8 cellular contexts compared by ENCODE assay signal in the genomic region with DNA sequence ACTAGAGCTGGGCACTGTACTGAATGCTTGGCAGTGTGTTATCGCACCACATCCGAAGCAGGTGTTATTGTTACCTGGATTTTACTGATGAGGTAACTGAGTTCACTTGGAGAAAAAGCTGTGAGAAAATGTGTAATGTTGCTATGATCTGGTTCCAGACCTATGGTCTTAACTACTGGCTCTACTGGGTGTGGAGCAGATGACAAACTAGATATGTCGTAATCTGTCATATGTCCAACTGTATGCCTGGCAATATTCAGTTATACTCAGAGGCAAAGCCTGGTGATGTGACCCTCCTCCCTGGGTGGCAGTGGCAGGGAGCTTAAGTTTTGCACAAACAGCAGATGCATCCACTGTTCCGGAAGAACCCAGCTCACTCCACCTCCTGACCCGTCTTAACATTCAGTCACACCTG. TPM values are rescaled to one million over a fixed set of nuclear protein-coding genes. Genes with fewer than 3 reads are reported as not detected.
DNase-seq lines count a peak whose midpoint lies in the region; ATAC-seq and TF ChIP-seq lines count a peak whose summit lies in the region.

No MANE protein-coding gene starts in this region.

- H3K27me3 ChIP-seq in adrenal gland (no peaks in the 10 kb centered on the region), lung (ENCODE audit: control insufficient read depth, insufficient read depth) (no peaks in the 10 kb centered on the region), upper lobe of right lung (no peaks in the 10 kb centered on the region)

- H3K4me1 ChIP-seq in adrenal gland (replicated peaks in 1 of 2), result peaks cover 35 to 46% of the 10 kb centered on the region in 2 donors
- H3K4me1 ChIP-seq in lung (ENCODE audit: control insufficient read depth in 2 of 2, insufficient read depth in 2 of 2, low read length in 2 of 2), result peaks cover 6 to 18% of the 10 kb centered on the region in 2 donors
- H3K4me1 ChIP-seq in upper lobe of right lung, result peaks cover 40% of the 10 kb centered on the region

- intact Hi-C loops in adrenal gland (cut with DNase I) (no loop called here), upper lobe of right lung (cut with DNase I) (no loop called here)

- WGBS in adrenal gland, 4 donors, result 67 to 77% (median 70%) methylated on average over 5 of the region's 5 CpGs
- 40 to 45% methylated on average over 5 of the region's 5 CpGs for WGBS in lung, 2 donors

- peak overlapping the region; percentile 46 to 99 (median 84) for H3K27ac ChIP-seq in adrenal gland
- H3K27ac ChIP-seq in lung (ENCODE audit: low read depth in 1 of 2, low read length in 1 of 2), result peak overlapping the region; percentile 76 to 77
- peak overlapping the region; percentile 67 for H3K27ac ChIP-seq in upper lobe of right lung

- H3K9me3 ChIP-seq in adrenal gland (replicated peaks in 1 of 3), result no peaks in the 10 kb centered on the region
- H3K9me3 ChIP-seq in lung (ENCODE audit: control insufficient read depth in 2 of 2, insufficient read depth in 1 of 2, low read length in 1 of 2), result no peaks in the 10 kb centered on the region
- no peaks in the 10 kb centered on the region for H3K9me3 ChIP-seq in upper lobe of right lung

- ATAC-seq in lung (ENCODE audit: insufficient read depth, low FRiP score) (no peak), upper lobe of right lung (peak; percentile 46), HG02623 (IDR thresholded peaks at IDR 0.05; ENCODE audit: unreplicated experiment) (no peak)

- DNase-seq in EH (ENCODE audit: low read depth) (peak; percentile 55), NCI-H460 (ENCODE audit: extremely low read depth, low read depth) (peak; percentile 60), adrenal gland (peak in 2 of 7 donors; percentile 41 to 51), lung (ENCODE audit: low spot score) (no peak), upper lobe of right lung (no peak), NCI-H1930 (lab: John Stamatoyannopoulos, UW) (no peak), middle frontal gyrus (ENCODE audit: extremely low spot score, low spot score) (no peak)

- TF ChIP-seq POLR2A in adrenal gland (IDR thresholded peaks at IDR 0.05), result no peak

- H3K36me3 ChIP-seq in adrenal gland (replicated peaks in 1 of 2), result no peaks in the 10 kb centered on the region
- H3K36me3 ChIP-seq in lung (ENCODE audit: control insufficient read depth in 2 of 2, insufficient read depth in 2 of 2, low read length in 2 of 2), result no peaks in the 10 kb centered on the region
- no peaks in the 10 kb centered on the region for H3K36me3 ChIP-seq in upper lobe of right lung

- TF ChIP-seq CTCF in adrenal gland (IDR thresholded peaks at IDR 0.05), result no peak
- no peak for TF ChIP-seq CTCF in lung (IDR thresholded peaks at IDR 0.05; ENCODE audit: control extremely low read depth, extremely low read depth)
- no peak for TF ChIP-seq CTCF in upper lobe of right lung (IDR thresholded peaks at IDR 0.05)

- H3K4me3 ChIP-seq in adrenal gland (no peak overlapping the region), lung (no peak overlapping the region), upper lobe of right lung (no peak overlapping the region)

RNA-seq across cellular contexts. Expression of a gene that starts 23.5 kb away (rescaled TPM):
- 163 and 165 TPM in 2 replicates for total RNA-seq in NCI-H460 (2014; rRNA removed; shearing (Covaris generic))
- 363 and 475 TPM in 2 replicates for polyA plus RNA-seq in NCI-H460 (2014; cell fraction: nucleus; rRNA removed)
- 100 to 1,000 TPM; 105 to 734 (median 221) TPM for total RNA-seq in adrenal gland
- 100 to 1,000 TPM in 2 of 3 donors, 10 to 100 TPM in 1; 44.2 to 979 (median 125) TPM for polyA plus RNA-seq in adrenal gland
- total RNA-seq in lung, result 100 to 1,000 TPM; 334 to 383 TPM
- 100 to 1,000 TPM; 136 to 144 TPM for polyA plus RNA-seq in lung
- 276 TPM for total RNA-seq in upper lobe of right lung

RNA-seq across cellular contexts. Expression of a gene that starts 40.5 kb away (rescaled TPM):
- 0.05 TPM in 1 of 2 replicates, not detected in the other for total RNA-seq in NCI-H460 (2014; rRNA removed; shearing (Covaris generic))
- not detected in 2 replicates for polyA plus RNA-seq in NCI-H460 (2014; cell fraction: nucleus; rRNA removed)
- not detected for total RNA-seq in adrenal gland
- under 1 TPM in 1 of 3 donors, not detected in 2; 0.72 TPM for polyA plus RNA-seq in adrenal gland
- 1 to 10 TPM in 1 of 2 donors, under 1 TPM in 1; 0.46 to 1.1 TPM for total RNA-seq in lung
- 1 to 10 TPM in 1 of 2 donors, under 1 TPM in 1; 0.88 to 1.5 TPM for polyA plus RNA-seq in lung
- 2.1 TPM for total RNA-seq in upper lobe of right lung

Comparison
In these comparisons a context has a peak if more than half of its experiments do, and no peak if none do; other contexts are left out.
1. DNase-seq: peak in EH (single experiment) and NCI-H460 (single experiment); none in lung (single experiment), upper lobe of right lung (single experiment), NCI-H1930 (0 of 2) and middle frontal gyrus (single experiment).
2. Peak in every context shown above with its lines, with median percentiles within 50 percentile points of each other: H3K27ac ChIP-seq.